ENCODE assay signal across 12 cellular contexts in the genomic region with DNA sequence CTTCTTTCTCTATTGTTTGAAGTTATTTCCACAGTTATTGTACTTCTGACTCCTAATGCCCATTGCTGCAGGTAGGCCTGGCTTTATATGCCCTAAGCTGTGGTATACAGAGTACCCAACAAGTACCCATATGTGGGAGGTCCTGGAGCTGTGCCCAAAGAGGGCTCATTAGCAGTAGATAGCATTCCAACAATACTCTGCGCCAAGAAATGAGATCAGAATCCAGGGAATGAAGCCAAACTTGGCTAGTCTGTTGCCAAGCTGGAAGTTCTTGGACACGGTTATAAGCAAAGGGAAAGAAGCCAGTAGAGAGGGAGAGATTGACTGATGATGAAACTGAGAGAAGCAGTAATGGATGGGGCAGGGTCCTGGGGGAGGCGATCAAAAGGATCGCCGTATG. TPM values are rescaled to one million over a fixed set of nuclear protein-coding genes. Genes with fewer than 3 reads are reported as not detected.
DNase-seq lines count a peak whose midpoint lies in the region; ATAC-seq, FAIRE-seq and TF ChIP-seq lines count a peak whose summit lies in the region.
"Had no signal": no experiment of that assay in that cellular context is flagged by ENCODE, and none has a peak within 500 bp of the region (broad histone marks: within the 10 kb centered on the region; RNA-seq: fewer than 3 reads in every experiment).

No MANE protein-coding gene starts in this region.

- H3K36me3 Mint-ChIP-seq in astrocyte (ENCODE audit: low read depth, unreplicated experiment) = no peaks in the 10 kb centered on the region

- intact Hi-C loops in right cardiac atrium (cut with DNase I) = no loop called here

- H2AFZ ChIP-seq in astrocyte (ENCODE audit: low read depth, low read length) (no peak overlapping the region), Karpas-422 (ENCODE audit: low read length) (no peak overlapping the region)

- H3K4me1 ChIP-seq in HEK293 (ENCODE audit: control insufficient read depth, insufficient read depth, low read length) = no peaks in the 10 kb centered on the region
- no peaks in the 10 kb centered on the region for H3K4me1 ChIP-seq in astrocyte (ENCODE audit: insufficient read depth, low read length)
- H3K4me1 ChIP-seq in right cardiac atrium (ENCODE audit: control insufficient read depth, insufficient read depth, low read length) = no peaks in the 10 kb centered on the region
- no peaks in the 10 kb centered on the region for H3K4me1 ChIP-seq in Karpas-422 (ENCODE audit: low read length)
- H3K4me1 ChIP-seq: vagina had no signal

- H3K4me3 Mint-ChIP-seq in astrocyte (ENCODE audit: unreplicated experiment) = no peak overlapping the region

- ATAC-seq in right cardiac atrium = peak; percentile 90 to 95

- CTCF ChIA-PET in HEK293 (lab: Yijun Ruan, JAX) = interaction anchor here (0.6 kb wide), 2 partner anchors 173 to 183 kb away, joined by 3 to 4 read pairs; no protein-coding TSS in a partner anchor

- H3K4me3 ChIP-seq in HEK293 (ENCODE audit: low read depth, low read length) (no peak overlapping the region), astrocyte (ENCODE audit: insufficient read depth, low read depth, low read length) (no peak overlapping the region), right cardiac atrium (ENCODE audit: low read length) (no peak overlapping the region), Karpas-422 (ENCODE audit: low read length) (no peak overlapping the region)
- H3K4me3 ChIP-seq: vagina had no signal

- no peaks in the 10 kb centered on the region for H3K36me3 ChIP-seq in HEK293 (ENCODE audit: control insufficient read depth in 2 of 2, insufficient read depth in 1 of 2, low read length in 2 of 2)
- H3K36me3 ChIP-seq in astrocyte (ENCODE audit: insufficient read depth, low read length) = no peaks in the 10 kb centered on the region
- H3K36me3 ChIP-seq in Karpas-422 (ENCODE audit: insufficient read depth, low read length) = no peaks in the 10 kb centered on the region
- H3K36me3 ChIP-seq: vagina had no signal

- H3K79me2 ChIP-seq in astrocyte (ENCODE audit: insufficient read depth, low read length) (no peaks in the 10 kb centered on the region), Karpas-422 (ENCODE audit: low read length) (no peaks in the 10 kb centered on the region)

- H3K27me3 Mint-ChIP-seq in astrocyte (ENCODE audit: low read depth, unreplicated experiment) = no peaks in the 10 kb centered on the region

- 45% methylated on average over 5 of the region's 5 CpGs for whole genome bisulfite sequencing in right cardiac atrium

- peaks cover 2% of the 10 kb centered on the region for H3K9me3 Mint-ChIP-seq in astrocyte (ENCODE audit: unreplicated experiment)

- no peaks in the 10 kb centered on the region for H3K27me3 ChIP-seq in astrocyte (ENCODE audit: insufficient read depth, low read length)
- H3K27me3 ChIP-seq in right cardiac atrium (ENCODE audit: control insufficient read depth, insufficient read depth) = no peaks in the 10 kb centered on the region
- no peaks in the 10 kb centered on the region for H3K27me3 ChIP-seq in Karpas-422 (ENCODE audit: low read length)
- H3K27me3 ChIP-seq: vagina had no signal

- H3K27ac ChIP-seq in HEK293 (ENCODE audit: extremely low read depth, low read depth, low read length) (no peak overlapping the region), astrocyte (ENCODE audit: low read depth, low read length) (no peak overlapping the region), right cardiac atrium (ENCODE audit: low read length) (no peak overlapping the region), Karpas-422 (ENCODE audit: low read length) (no peak overlapping the region)
- H3K27ac ChIP-seq: vagina had no signal

- no peaks in the 10 kb centered on the region for H3K9me2 ChIP-seq in Karpas-422 (replicated peaks; ENCODE audit: insufficient read depth, low read length)

- no peak for FAIRE-seq in astrocyte (lab: Jason Lieb, UNC)

- no peaks in the 10 kb centered on the region for H4K20me1 ChIP-seq in astrocyte (ENCODE audit: insufficient read depth, low read length)
- H4K20me1 ChIP-seq in Karpas-422 (ENCODE audit: insufficient read depth, low read depth, low read length) = no peaks in the 10 kb centered on the region

- POLR2A ChIA-PET in HEK293 (lab: Yijun Ruan, JAX) = no interaction called here

- no peak overlapping the region for H3K27ac Mint-ChIP-seq in astrocyte (ENCODE audit: unreplicated experiment)

- H3K4me1 Mint-ChIP-seq in astrocyte (ENCODE audit: low read depth, unreplicated experiment) = peaks cover 1% of the 10 kb centered on the region

- peak overlapping the region; percentile 57 for H3K4me2 ChIP-seq in astrocyte (ENCODE audit: low read length)
- no peak overlapping the region for H3K4me2 ChIP-seq in Karpas-422 (ENCODE audit: low read depth, low read length, poor library complexity, severe bottlenecking)

- no peak overlapping the region for H3K9ac ChIP-seq in astrocyte (ENCODE audit: low read length)
- no peak overlapping the region for H3K9ac ChIP-seq in Karpas-422 (ENCODE audit: low read length)

- H3K9me3 ChIP-seq in HEK293 (ENCODE audit: control insufficient read depth, insufficient read depth, low read depth, low read length) = peaks cover 2% of the 10 kb centered on the region; the same call in 1 of the 2 replicates
- H3K9me3 ChIP-seq in astrocyte (ENCODE audit: insufficient read depth, low read depth, low read length) = peaks cover 4% of the 10 kb centered on the region
- no peaks in the 10 kb centered on the region for H3K9me3 ChIP-seq in right cardiac atrium (ENCODE audit: control insufficient read depth, low read length)
- H3K9me3 ChIP-seq in Karpas-422 (ENCODE audit: low read length) = no peaks in the 10 kb centered on the region
- H3K9me3 ChIP-seq: vagina had no signal

- TF ChIP-seq CTCF in HEK293 (tag by site-specific recombination; IDR thresholded peaks at IDR 0.05) (no peak), astrocyte (IDR thresholded peaks at IDR 0.05; ENCODE audit: insufficient read depth, low read depth, low read length) (no peak)

- peak; percentile 88 for DNase-seq in astrocyte (ENCODE audit: low read depth)
- peak; percentile 70 to 89 (median 79) for DNase-seq in right cardiac atrium
- peak; percentile 29 for DNase-seq in stromal cell of bone marrow (ENCODE audit: low read depth)
- no peak for DNase-seq in SW480 (ENCODE audit: low spot score)
- DNase-seq in NCI-H1930 (lab: John Stamatoyannopoulos, UW) = no peak
- no peak for DNase-seq in Karpas-422
- DNase-seq in activated T-cell treated with anti-CD3 and anti-CD28 coated beads, Interleukin-2, amount 50 U/mL, for 48 hours = no peak
- DNase-seq: activated CD8-positive, alpha-beta memory T cell treated with anti-CD3 and anti-CD28 coated beads for 24 hours; erythroblast; NCI-H510A had no signal

TF ChIP-seq in HEK293, 187 proteins besides CTCF, POLR2A, EP300 and RAD21 (continues in another document):
- TF ChIP-seq ZXDB (tag by site-specific recombination; IDR thresholded peaks at IDR 0.05) = 0 out of 2 replicates have a peak, but pooled peaks have one; percentile 39
- 0 out of 2 replicates have a peak, but pooled peaks have one; percentile 53 for TF ChIP-seq ZNF211 (tag by site-specific recombination; IDR thresholded peaks at IDR 0.05; ENCODE audit: low read depth)
- TF ChIP-seq ZNF16 (tag by site-specific recombination; IDR thresholded peaks at IDR 0.05; ENCODE audit: low read depth) = no peak
- 0 out of 2 replicates have a peak, but pooled peaks have one; percentile 11 for TF ChIP-seq ZNF660 (tag by site-specific recombination; IDR thresholded peaks at IDR 0.05)
- TF ChIP-seq ZNF223 (tag by site-specific recombination; IDR thresholded peaks at IDR 0.05) = no peak
- TF ChIP-seq, protein P1, sequence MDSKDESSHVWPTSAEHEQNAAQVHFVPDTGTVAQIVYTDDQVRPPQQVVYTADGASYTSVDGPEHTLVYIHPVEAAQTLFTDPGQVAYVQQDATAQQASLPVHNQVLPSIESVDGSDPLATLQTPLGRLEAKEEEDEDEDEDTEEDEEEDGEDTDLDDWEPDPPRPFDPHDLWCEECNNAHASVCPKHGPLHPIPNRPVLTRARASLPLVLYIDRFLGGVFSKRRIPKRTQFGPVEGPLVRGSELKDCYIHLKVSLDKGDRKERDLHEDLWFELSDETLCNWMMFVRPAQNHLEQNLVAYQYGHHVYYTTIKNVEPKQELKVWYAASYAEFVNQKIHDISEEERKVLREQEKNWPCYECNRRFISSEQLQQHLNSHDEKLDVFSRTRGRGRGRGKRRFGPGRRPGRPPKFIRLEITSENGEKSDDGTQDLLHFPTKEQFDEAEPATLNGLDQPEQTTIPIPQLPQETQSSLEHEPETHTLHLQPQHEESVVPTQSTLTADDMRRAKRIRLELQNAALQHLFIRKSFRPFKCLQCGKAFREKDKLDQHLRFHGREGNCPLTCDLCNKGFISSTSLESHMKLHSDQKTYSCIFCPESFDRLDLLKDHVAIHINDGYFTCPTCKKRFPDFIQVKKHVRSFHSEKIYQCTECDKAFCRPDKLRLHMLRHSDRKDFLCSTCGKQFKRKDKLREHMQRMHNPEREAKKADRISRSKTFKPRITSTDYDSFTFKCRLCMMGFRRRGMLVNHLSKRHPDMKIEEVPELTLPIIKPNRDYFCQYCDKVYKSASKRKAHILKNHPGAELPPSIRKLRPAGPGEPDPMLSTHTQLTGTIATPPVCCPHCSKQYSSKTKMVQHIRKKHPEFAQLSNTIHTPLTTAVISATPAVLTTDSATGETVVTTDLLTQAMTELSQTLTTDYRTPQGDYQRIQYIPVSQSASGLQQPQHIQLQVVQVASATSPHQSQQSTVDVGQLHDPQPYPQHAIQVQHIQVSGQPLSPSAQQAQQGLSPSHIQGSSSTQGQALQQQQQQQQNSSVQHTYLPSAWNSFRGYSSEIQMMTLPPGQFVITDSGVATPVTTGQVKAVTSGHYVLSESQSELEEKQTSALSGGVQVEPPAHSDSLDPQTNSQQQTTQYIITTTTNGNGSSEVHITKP (tag by site-specific recombination; IDR thresholded peaks at IDR 0.05) = peak; percentile 46
- TF ChIP-seq, protein P2, sequence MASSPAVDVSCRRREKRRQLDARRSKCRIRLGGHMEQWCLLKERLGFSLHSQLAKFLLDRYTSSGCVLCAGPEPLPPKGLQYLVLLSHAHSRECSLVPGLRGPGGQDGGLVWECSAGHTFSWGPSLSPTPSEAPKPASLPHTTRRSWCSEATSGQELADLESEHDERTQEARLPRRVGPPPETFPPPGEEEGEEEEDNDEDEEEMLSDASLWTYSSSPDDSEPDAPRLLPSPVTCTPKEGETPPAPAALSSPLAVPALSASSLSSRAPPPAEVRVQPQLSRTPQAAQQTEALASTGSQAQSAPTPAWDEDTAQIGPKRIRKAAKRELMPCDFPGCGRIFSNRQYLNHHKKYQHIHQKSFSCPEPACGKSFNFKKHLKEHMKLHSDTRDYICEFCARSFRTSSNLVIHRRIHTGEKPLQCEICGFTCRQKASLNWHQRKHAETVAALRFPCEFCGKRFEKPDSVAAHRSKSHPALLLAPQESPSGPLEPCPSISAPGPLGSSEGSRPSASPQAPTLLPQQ (tag by site-specific recombination; IDR thresholded peaks at IDR 0.05) = peak; percentile 55; the same call in 1 of the 2 replicates
- TF ChIP-seq ZNF423 (tag by site-specific recombination; IDR thresholded peaks at IDR 0.05) = no peak
- TF ChIP-seq ZFHX2 (tag by site-specific recombination; conservative IDR thresholded peaks at IDR 0.05) = 0 out of 2 replicates have a peak, but pooled peaks have one; percentile 17

RNA-seq across cellular contexts. Expression of a gene that starts 29.7 kb away (rescaled TPM):
- total RNA-seq in astrocyte (9.1 and 11.9 TPM in 2 replicates), right cardiac atrium (1 to 10 TPM; 6.8 to 8.9 (median 7.8) TPM)
- 1.9 TPM for polyA plus RNA-seq in right cardiac atrium
- total RNA-seq in Karpas-422 (2014; rRNA removed; shearing (Covaris generic); ENCODE audit: low replicate concordance) = not detected in 2 replicates

Comparison
In these comparisons a context has a peak if more than half of its experiments do, and no peak if none do; other contexts are left out.
1. DNase-seq: peak in astrocyte (single experiment), right cardiac atrium (3 of 3) and stromal cell of bone marrow (single experiment); none in SW480 (single experiment), NCI-H1930 (0 of 2), Karpas-422 (single experiment) and activated T-cell treated with anti-CD3 and anti-CD28 coated beads, Interleukin-2, amount 50 U/mL, for 48 hours (0 of 2).